ENCODE assay signal across 14 cellular contexts in genomic region chr4:74418063-74418670, GRCh38. TPM values are rescaled to one million over a fixed set of nuclear protein-coding genes. Genes with fewer than 3 reads are reported as not detected.
DNase-seq lines count a peak whose midpoint lies in the region; ATAC-seq and TF ChIP-seq lines count a peak whose summit lies in the region.
"Had no signal": no experiment of that assay in that cellular context is flagged by ENCODE, and none has a peak within 500 bp of the region (broad histone marks: within the 10 kb centered on the region; RNA-seq: fewer than 3 reads in every experiment).

No MANE protein-coding gene starts in this region.

- in situ Hi-C loops in brain microvascular endothelial cell (cut with HindIII; ENCODE audit: low pct_ligation_motif_present, low sequenced_read_pairs), result no loop called here

- H3K27me3 ChIP-seq in brain microvascular endothelial cell (replicated peaks) (no peaks in the 10 kb centered on the region), tibial artery (no peaks in the 10 kb centered on the region), lower lobe of right lung (ENCODE audit: low read depth) (no peaks in the 10 kb centered on the region)
- H3K27me3 ChIP-seq: uterus had no signal

- H3K4me1 ChIP-seq in tibial artery (no peaks in the 10 kb centered on the region), lower lobe of right lung (peaks cover 6% of the 10 kb centered on the region)
- H3K4me1 ChIP-seq: uterus had no signal

- no peak for ATAC-seq in lower lobe of right lung
- ATAC-seq: activated naive CD4-positive, alpha-beta T cell treated with anti-CD3 and anti-CD28 coated beads, Interleukin-2, amount 50 U/mL, for 72 hours had no signal

- H3K36me3 ChIP-seq in brain microvascular endothelial cell (replicated peaks) (no peaks in the 10 kb centered on the region), tibial artery (no peaks in the 10 kb centered on the region), lower lobe of right lung (no peaks in the 10 kb centered on the region)
- H3K36me3 ChIP-seq: uterus had no signal

- DNase-seq in AG08395 (ENCODE audit: low spot score), result peak; percentile 34
- peak; percentile 74 for DNase-seq in HT-29 (ENCODE audit: low spot score)
- DNase-seq in brain microvascular endothelial cell, result peak; percentile 91
- DNase-seq in kidney glomerular epithelial cell (lab: John Stamatoyannopoulos, UW), result peak; percentile 44
- DNase-seq in tibial artery, result no peak
- DNase-seq in activated effector memory CD4-positive, alpha-beta T cell treated with anti-CD3 and anti-CD28 coated beads, Interleukin-2, amount 50 U/mL, for 16 hours, result no peak
- DNase-seq in NCI-H69 (lab: John Stamatoyannopoulos, UW), result no peak
- DNase-seq in lower lobe of right lung, result no peak
- DNase-seq: C1 segment of cervical spinal cord, NCI-H187 treated with DMSO at 0.1 percent for 48 hours, uterus had no signal

- no peak overlapping the region for H3K4me3 ChIP-seq in brain microvascular endothelial cell (ENCODE audit: low read depth, low read length)
- no peak overlapping the region for H3K4me3 ChIP-seq in tibial artery
- no peak overlapping the region for H3K4me3 ChIP-seq in lower lobe of right lung
- H3K4me3 ChIP-seq: uterus had no signal

- no peaks in the 10 kb centered on the region for H3K9me3 ChIP-seq in tibial artery
- no peaks in the 10 kb centered on the region for H3K9me3 ChIP-seq in lower lobe of right lung
- H3K9me3 ChIP-seq: uterus had no signal

- TF ChIP-seq CTCF in brain microvascular endothelial cell (IDR thresholded peaks at IDR 0.05; ENCODE audit: low read depth, low read length, missing control alignments) (no peak), tibial artery (IDR thresholded peaks at IDR 0.05) (no peak), lower lobe of right lung (IDR thresholded peaks at IDR 0.05) (no peak)

- H3K27ac ChIP-seq in brain microvascular endothelial cell (peak overlapping the region; percentile 42), tibial artery (no peak overlapping the region), lower lobe of right lung (no peak overlapping the region)
- H3K27ac ChIP-seq: uterus had no signal

- intact Hi-C loops in tibial artery (cut with DNase I; ENCODE audit: low total_unique reads), result no loop called here
- intact Hi-C loops in lower lobe of right lung (cut with DNase I), result no loop called here

RNA-seq across cellular contexts. Expression of gene AREG, which starts 26.8 kb away (rescaled TPM):
- 156 and 173 TPM in 2 replicates for total RNA-seq in HT-29 (2014; rRNA removed; shearing (Covaris generic))
- total RNA-seq in lower lobe of right lung, result 7.8 TPM
- total RNA-seq: skeletal muscle tissue; T-helper 2 cell treated with Interferon-gamma antibody and Interleukin-4, amounts not matched to agents 100 ng/mL and 5 ng/mL, for 36 hours had no signal

RNA-seq across cellular contexts. Expression of gene EREG, which starts 53.2 kb away (rescaled TPM):
- 67.4 and 74.0 TPM in 2 replicates for total RNA-seq in HT-29 (2014; rRNA removed; shearing (Covaris generic))
- 1.1 TPM for total RNA-seq in lower lobe of right lung
- total RNA-seq: skeletal muscle tissue; T-helper 2 cell treated with Interferon-gamma antibody and Interleukin-4, amounts not matched to agents 100 ng/mL and 5 ng/mL, for 36 hours had no signal

Comparison
In these comparisons a context has a peak if more than half of its experiments do, and no peak if none do; other contexts are left out.
1. DNase-seq: peak in AG08395 (single experiment), HT-29 (single experiment), brain microvascular endothelial cell (single experiment) and kidney glomerular epithelial cell (single experiment); none in tibial artery (0 of 2), activated effector memory CD4-positive, alpha-beta T cell treated with anti-CD3 and anti-CD28 coated beads, Interleukin-2, amount 50 U/mL, for 16 hours (single experiment), NCI-H69 (single experiment) and lower lobe of right lung (single experiment).
2. RNA of gene AREG, which starts 26.8 kb away (total RNA-seq): 156 to 173 TPM in HT-29; 7.8 TPM in lower lobe of right lung (single experiment); every median in the first group is over 10 times any median in the second.
3. RNA of gene EREG, which starts 53.2 kb away (total RNA-seq): 67.4 to 74.0 TPM in HT-29; 1.1 TPM in lower lobe of right lung (single experiment); every median in the first group is over 10 times any median in the second.